In the genomic region with DNA sequence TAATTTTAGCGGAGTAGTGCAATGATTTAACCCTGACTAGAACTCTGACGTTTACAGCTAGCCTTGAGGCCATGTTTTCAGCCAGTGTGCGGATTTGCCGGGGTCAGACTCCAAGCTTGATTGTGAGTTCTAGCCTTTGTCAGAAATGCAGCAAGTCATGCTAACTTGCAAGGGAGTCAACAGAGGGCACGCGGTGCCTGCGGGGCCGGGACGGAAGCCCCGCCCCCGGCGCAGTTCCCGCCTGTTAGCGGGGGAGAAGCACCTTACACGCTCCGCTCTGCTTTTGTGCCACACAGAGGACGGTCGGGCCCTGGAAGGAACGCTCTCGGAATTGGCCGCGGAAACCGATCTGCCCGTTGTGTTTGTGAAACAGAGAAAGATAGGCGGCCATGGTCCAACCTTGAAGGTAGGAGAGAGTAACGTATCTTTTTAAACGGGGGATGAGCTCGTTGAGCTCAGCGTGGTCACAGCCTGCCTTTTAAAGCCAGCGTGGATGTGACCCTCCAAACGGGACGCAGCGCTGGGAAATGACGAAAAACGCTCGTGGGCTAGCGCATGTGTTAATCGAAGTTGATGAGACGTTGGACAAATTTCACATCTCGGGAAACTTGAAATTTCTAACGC, we compare ENCODE assay signal across 8 cellular contexts. TPM values are rescaled to one million over a fixed set of nuclear protein-coding genes. Genes with fewer than 3 reads are reported as not detected.
DNase-seq lines count a peak whose midpoint lies in the region; ATAC-seq and TF ChIP-seq lines count a peak whose summit lies in the region.

No MANE protein-coding gene starts in this region.

- H3K79me2 ChIP-seq in OCI-LY1 (ENCODE audit: insufficient read depth, low read length): peaks cover 48% of the 10 kb centered on the region

- H3K9me2 ChIP-seq in OCI-LY1 (ENCODE audit: low read depth, low read length): no peaks in the 10 kb centered on the region

- H3K4me3 ChIP-seq in OCI-LY1 (ENCODE audit: low read depth, low read length, poor library complexity, severe bottlenecking): peak overlapping the region; percentile 72
- no peak overlapping the region for H3K4me3 ChIP-seq in mucosa of descending colon

- no peaks in the 10 kb centered on the region for H3K9me3 ChIP-seq in OCI-LY1 (ENCODE audit: low read length)
- no peaks in the 10 kb centered on the region for H3K9me3 ChIP-seq in mucosa of descending colon

- no peaks in the 10 kb centered on the region for H3K27me3 ChIP-seq in OCI-LY1 (ENCODE audit: insufficient read depth, low read length)

- peak overlapping the region; percentile 97 for H3K27ac ChIP-seq in OCI-LY1 (ENCODE audit: low read depth, low read length, poor library complexity, severe bottlenecking)
- H3K27ac ChIP-seq in epithelial cell of prostate: peak overlapping the region; percentile 98

- intact Hi-C loops in mucosa of descending colon (cut with DNase I, micrococcal nuclease): no loop called here

- no peak for TF ChIP-seq CTCF in OCI-LY1 (IDR thresholded peaks at IDR 0.05; ENCODE audit: low read length)
- TF ChIP-seq CTCF in mucosa of descending colon (IDR thresholded peaks at IDR 0.05): no peak

- peaks cover 22% of the 10 kb centered on the region for H3K4me1 ChIP-seq in OCI-LY1 (ENCODE audit: insufficient read depth, low read length, severe bottlenecking)
- H3K4me1 ChIP-seq in mucosa of descending colon (ENCODE audit: low read depth): peaks cover 25% of the 10 kb centered on the region

- peak overlapping the region; percentile 96 for H3K4me2 ChIP-seq in OCI-LY1 (ENCODE audit: low read length)

- ATAC-seq in GM21515 (IDR thresholded peaks at IDR 0.05; ENCODE audit: unreplicated experiment) (peak; percentile 54), mucosa of descending colon (peak; percentile 82)

- H2AFZ ChIP-seq in OCI-LY1 (ENCODE audit: low read length): no peak overlapping the region

- peaks cover 18% of the 10 kb centered on the region for H3K36me3 ChIP-seq in OCI-LY1 (ENCODE audit: insufficient read depth, low read length)
- H3K36me3 ChIP-seq in mucosa of descending colon (ENCODE audit: low read depth): no peaks in the 10 kb centered on the region

- in situ Hi-C loops in Caki2 (cut with HindIII; ENCODE audit: low pct_unique_long_range_greater_than_20kb, low sequenced_read_pairs): no loop called here

- H4K20me1 ChIP-seq in OCI-LY1 (ENCODE audit: insufficient read depth, low read length): no peaks in the 10 kb centered on the region

- DNase-seq in Caki2 (ENCODE audit: low read depth) (peak; percentile 75), HuH-7.5 (ENCODE audit: low spot score) (peak; percentile 80), activated T-cell treated with anti-CD3 and anti-CD28 coated beads for 24 hours (ENCODE audit: low read depth) (peak; percentile 83), epithelial cell of prostate (ENCODE audit: low read depth, low spot score) (peak; percentile 48), mucosa of descending colon (peak; percentile 87 to 92 (median 90))
- DNase-seq in stimulated activated CD8-positive, alpha-beta memory T cell treated with anti-CD3 and anti-CD28 coated beads, Interleukin-4, amount 100 ng/mL, for 4 hours (ENCODE audit: low read depth in 2 of 2, low spot score in 1 of 2): peak; percentile 57 to 74

- no peaks in the 10 kb centered on the region for H3F3A ChIP-seq in OCI-LY1 (ENCODE audit: insufficient read depth, low read length)

- H3K9ac ChIP-seq in OCI-LY1 (ENCODE audit: low read length): peak overlapping the region; percentile 90

RNA-seq across cellular contexts. Expression of a gene that starts 14.8 kb away (rescaled TPM):
- total RNA-seq in Caki2 (2014; rRNA removed; shearing (Covaris generic); ENCODE audit: low replicate concordance): 4.9 and 6.8 TPM in 2 replicates
- total RNA-seq in mucosa of descending colon: 1 to 10 TPM; 2.4 to 6.4 (median 3.9) TPM
